Comparison of ENCODE assay signal across 8 cellular contexts in the genomic region with DNA sequence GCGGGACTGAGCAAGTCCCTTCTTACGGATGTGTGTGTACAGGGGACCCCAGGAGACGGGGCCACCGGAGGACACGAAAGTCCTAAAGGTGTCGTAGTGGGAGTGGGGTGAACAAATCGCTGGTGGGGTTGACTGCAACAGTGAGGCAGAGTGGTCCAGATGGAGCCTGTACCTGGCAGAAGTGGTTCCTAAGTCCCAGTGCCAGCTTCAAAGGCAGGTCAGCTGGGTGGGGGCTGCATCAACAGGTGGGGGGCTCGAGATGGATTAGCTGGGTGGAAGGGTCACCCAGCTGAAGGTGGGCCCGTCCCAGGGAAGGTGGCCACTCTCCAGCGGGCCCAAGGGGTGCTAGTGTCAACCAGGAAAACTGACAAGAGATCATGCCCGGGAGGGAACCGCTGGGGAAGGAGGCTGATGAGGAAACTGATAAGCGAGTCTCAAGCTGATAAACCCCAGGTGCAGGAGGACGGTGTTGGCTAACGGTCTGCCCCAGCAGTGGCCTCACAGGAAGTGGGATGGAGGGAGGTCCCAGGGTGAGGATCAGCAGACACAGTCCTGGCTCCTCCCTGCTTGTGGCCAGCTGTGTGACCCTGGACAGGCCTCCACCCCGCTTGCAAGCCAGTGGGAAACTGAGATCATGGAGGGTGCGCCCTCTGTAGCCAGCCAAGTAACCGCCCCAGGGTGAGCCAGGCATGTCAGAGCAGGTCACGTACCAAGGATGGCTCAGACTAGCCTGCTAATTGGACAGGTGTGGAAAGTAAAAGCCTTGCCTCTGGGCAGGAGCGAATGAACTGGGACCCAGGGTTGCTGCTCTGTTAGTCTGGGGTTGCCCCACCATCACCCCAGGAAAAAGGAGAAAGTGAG. TPM values are rescaled to one million over a fixed set of nuclear protein-coding genes. Genes with fewer than 3 reads are reported as not detected.
DNase-seq lines count a peak whose midpoint lies in the region; ATAC-seq and TF ChIP-seq lines count a peak whose summit lies in the region.

No MANE protein-coding gene starts in this region.

- peak overlapping the region; percentile 91 for H3K4me3 ChIP-seq in coronary artery
- H3K4me3 ChIP-seq in right lobe of liver = peak overlapping the region; percentile 94 to 96 (median 95)
- H3K4me3 ChIP-seq in stomach smooth muscle (ENCODE audit: low read length in 2 of 2) = peak overlapping the region; percentile 80 to 93

- H3K9ac ChIP-seq in stomach smooth muscle (ENCODE audit: low read length in 2 of 2) = peak overlapping the region; percentile 71 to 81

- no peaks in the 10 kb centered on the region for H3K9me3 ChIP-seq in right lobe of liver
- H3K9me3 ChIP-seq in stomach smooth muscle (ENCODE audit: control insufficient read depth in 2 of 2, low read length in 2 of 2) = no peaks in the 10 kb centered on the region

- TF ChIP-seq CTCF in coronary artery (IDR thresholded peaks at IDR 0.05) (no peak), right lobe of liver (IDR thresholded peaks at IDR 0.05) (peak in 2 of 4 donors; percentile 25 to 27)

- H3K4me1 ChIP-seq in right lobe of liver (peaks cover 0 to 46% (median 22%) of the 10 kb centered on the region in 4 donors), stomach smooth muscle (ENCODE audit: control insufficient read depth, insufficient read depth, low read length) (peaks cover 38% of the 10 kb centered on the region)

- H3K27me3 ChIP-seq in right lobe of liver = no peaks in the 10 kb centered on the region
- H3K27me3 ChIP-seq in stomach smooth muscle (ENCODE audit: control insufficient read depth in 1 of 2, insufficient read depth in 2 of 2, low read length in 2 of 2) = no peaks in the 10 kb centered on the region

- intact Hi-C loops in right lobe of liver (cut with DNase I) = no loop called here

- no peaks in the 10 kb centered on the region for H3K36me3 ChIP-seq in right lobe of liver
- H3K36me3 ChIP-seq in stomach smooth muscle (ENCODE audit: control insufficient read depth in 2 of 2, insufficient read depth in 2 of 2, low read length in 2 of 2) = peaks cover 0 to 4% of the 10 kb centered on the region in 2 donors

- H3K27ac ChIP-seq in coronary artery (peak overlapping the region; percentile 90 to 94), right lobe of liver (peak overlapping the region; percentile 94 to 96 (median 96)), stomach smooth muscle (ENCODE audit: low read length) (peak overlapping the region; percentile 85)

- WGBS in right lobe of liver (ENCODE audit: insufficient coverage, low coverage, low lambda C conversion rate, missing lambda C conversion rate) = 2% methylated on average over 18 of the region's 20 CpGs

- DNase-seq in DMS53 (lab: John Stamatoyannopoulos, UW) (peak; percentile 78), HUDEP-2 (lab: John Stamatoyannopoulos, UW; ENCODE audit: unreplicated experiment in 76 of 76) (peak in 75 of 76 experiments; percentile 33 to 97 (median 88)), SW 1271 (lab: John Stamatoyannopoulos, UW) (peak; percentile 87 to 91), coronary artery (ENCODE audit: low spot score) (peak; percentile 93), right lobe of liver (peak; percentile 94 to 98 (median 98))

- ATAC-seq in GM19397 (IDR thresholded peaks at IDR 0.05; ENCODE audit: unreplicated experiment) (peak; percentile 36), right lobe of liver (peak; percentile 71 to 84 (median 74)), HG03139 (IDR thresholded peaks at IDR 0.05; ENCODE audit: unreplicated experiment) (no peak)

- peak; percentile 93 for TF ChIP-seq POLR2A in right lobe of liver (IDR thresholded peaks at IDR 0.05)

RNA-seq across cellular contexts. Expression of a gene that starts 1.0 kb away (rescaled TPM):
- 10 to 100 TPM; 27.7 to 56.6 (median 31.6) TPM for total RNA-seq in right lobe of liver

RNA-seq across cellular contexts. Expression of a gene that starts 7.7 kb away (rescaled TPM):
- 1 to 10 TPM; 3.7 to 7.4 (median 6.9) TPM for total RNA-seq in right lobe of liver

RNA-seq across cellular contexts. Expression of a gene that starts 26.5 kb away (rescaled TPM):
- total RNA-seq in right lobe of liver = 1 to 10 TPM; 2.8 to 8.0 (median 3.4) TPM

RNA-seq across cellular contexts. Expression of a gene that starts 35.1 kb away (rescaled TPM):
- 100 to 1,000 TPM in 3 of 6 experiments, 10 to 100 TPM in 3; 54.6 to 219 (median 86.9) TPM for total RNA-seq in right lobe of liver

RNA-seq across cellular contexts. Expression of a gene that starts 53.5 kb away (rescaled TPM):
- under 1 TPM in 4 of 6 experiments, not detected in 2; 0.13 to 0.74 (median 0.43) TPM for total RNA-seq in right lobe of liver
